Comparison of ENCODE assay signal across 31 cellular contexts in the genomic region with DNA sequence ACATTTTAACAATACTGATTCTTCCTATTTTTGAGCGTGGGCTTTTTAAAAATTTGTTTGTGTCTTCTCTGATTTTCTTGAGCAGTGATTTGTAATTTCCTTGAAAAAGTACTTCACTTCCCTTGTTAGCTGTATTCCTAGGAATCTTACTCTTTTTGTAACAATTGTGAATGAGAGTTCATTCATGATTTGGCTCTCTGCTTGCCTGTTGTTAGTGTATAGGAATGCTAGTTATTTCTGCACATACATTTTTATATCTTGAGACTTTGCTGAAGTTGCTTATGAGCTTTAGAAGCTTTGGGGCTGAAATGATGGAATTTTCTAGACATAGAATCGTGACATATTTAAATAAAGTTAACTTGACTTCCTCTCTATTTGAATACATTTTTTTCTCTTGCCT.
"Had no signal": no experiment of that assay in that cellular context is flagged by ENCODE, and none has a peak within 500 bp of the region (broad histone marks: within the 10 kb centered on the region; RNA-seq: fewer than 3 reads in every experiment).

No MANE protein-coding gene starts in this region.

- H3K27ac ChIP-seq: adrenal gland, ascending aorta, body of pancreas, brain microvascular endothelial cell, breast epithelium, cardiac muscle cell had no signal

- H3K27me3 ChIP-seq: adrenal gland, ascending aorta, body of pancreas, brain microvascular endothelial cell, breast epithelium, cardiac muscle cell had no signal

- H3K9me3 ChIP-seq: adrenal gland, ascending aorta, body of pancreas had no signal

- H3K36me3 ChIP-seq: adrenal gland, ascending aorta, brain microvascular endothelial cell, breast epithelium, cardiac muscle cell had no signal

- H3K4me1 ChIP-seq: adrenal gland, ascending aorta, body of pancreas, breast epithelium had no signal

- H3K4me3 ChIP-seq: adrenal gland, ascending aorta, body of pancreas, breast epithelium, cardiac muscle cell had no signal

- DNase-seq: activated effector memory CD4-positive, alpha-beta T cell treated with anti-CD3 and anti-CD28 coated beads, Interleukin-2, amount 50 U/mL, for 16 hours; activated effector memory CD4-positive, alpha-beta T cell treated with Interleukin-2 at 50 U/mL for 16 hours; activated gamma-delta T cell; activated gamma-delta T cell treated with Interleukin-2 at 50 U/mL for 16 hours; activated naive CD4-positive, alpha-beta T cell; activated naive CD4-positive, alpha-beta T cell treated with anti-CD3 and anti-CD28 coated beads for 36 hours; activated naive CD4-positive, alpha-beta T cell treated with anti-CD3 and anti-CD28 coated beads, Interleukin-2, amount 10 ng/mL, durations not matched to agents 7 days and 5 days; activated naive CD4-positive, alpha-beta T cell treated with anti-CD3 and anti-CD28 coated beads, Interleukin-2, amount 50 U/mL, for 16 hours; activated naive CD4-positive, alpha-beta T cell treated with Interleukin-2 at 50 U/mL for 16 hours; activated naive CD8-positive, alpha-beta T cell treated with anti-CD3 and anti-CD28 coated beads for 36 hours; activated naive CD8-positive, alpha-beta T cell treated with anti-CD3 and anti-CD28 coated beads, Interleukin-2, amount 10 ng/mL, durations not matched to agents 7 days and 5 days; activated naive CD8-positive, alpha-beta T cell treated with anti-CD3 and anti-CD28 coated beads, Interleukin-2, amount 50 U/mL, for 24 hours; activated T-cell treated with anti-CD3 and anti-CD28 coated beads for 4 hours; activated T-cell treated with anti-CD3 and anti-CD28 coated beads, Interleukin-2, amount 50 U/mL, for 1 hour; activated T-cell treated with anti-CD3 and anti-CD28 coated beads, Interleukin-2, amount 50 U/mL, for 24 hours; activated T-cell treated with anti-CD3 and anti-CD28 coated beads, Interleukin-2, amount 50 U/mL, for 4 hours; activated T-cell treated with anti-CD3 and anti-CD28 coated beads, Interleukin-2, amount 50 U/mL, for 48 hours; activated T-cell treated with anti-CD3 and anti-CD28 coated beads, Interleukin-2, amount 50 U/mL, for 72 hours; adrenal gland; amniotic stem cell; amygdala; anterior cingulate cortex; aorta; body of pancreas; brain microvascular endothelial cell; caudate nucleus; central memory CD4-positive, alpha-beta T cell; cerebellar nuclear complex had no signal
